9 cellular contexts compared by ENCODE assay signal in genomic region chr12:116547955-116548471, GRCh38. TPM values are rescaled to one million over a fixed set of nuclear protein-coding genes. Genes with fewer than 3 reads are reported as not detected.
DNase-seq lines count a peak whose midpoint lies in the region; ATAC-seq and TF ChIP-seq lines count a peak whose summit lies in the region.
"Had no signal": no experiment of that assay in that cellular context is flagged by ENCODE, and none has a peak within 500 bp of the region (broad histone marks: within the 10 kb centered on the region; RNA-seq: fewer than 3 reads in every experiment).

No MANE protein-coding gene starts in this region.

- no peak overlapping the region for H3K4me3 ChIP-seq in GM12865 (ENCODE audit: low read depth, low read length)

- peak; percentile 73 for DNase-seq in GM12865 (ENCODE audit: low read depth)
- peak; percentile 87 for DNase-seq in MV-4-11 (lab: John Stamatoyannopoulos, UW)
- peak; percentile 28 for DNase-seq in left ventricle myocardium superior
- no peak for DNase-seq in activated CD4-positive, alpha-beta T cell treated with anti-CD3 and anti-CD28 coated beads, Interleukin-2, amount 50 U/mL, for 48 hours
- DNase-seq in stimulated activated CD4-positive, alpha-beta T cell treated with anti-CD3 and anti-CD28 coated beads, Interleukin-4, amount 100 ng/mL, for 1 hour = no peak
- DNase-seq in T-helper 9 cell = no peak
- DNase-seq in DMS153 treated with DMSO at 0.1 percent for 48 hours (lab: John Stamatoyannopoulos, UW; ENCODE audit: unreplicated experiment) = no peak
- DNase-seq: activated T-cell treated with anti-CD3 and anti-CD28 coated beads, Interleukin-2, amount 50 U/mL, for 72 hours had no signal

- intact Hi-C loops in left ventricle myocardium superior (cut with micrococcal nuclease) = no loop called here

- ATAC-seq in GM21786 (IDR thresholded peaks at IDR 0.05; ENCODE audit: unreplicated experiment) = peak; percentile 80
- peak; percentile 62 for ATAC-seq in left ventricle myocardium superior

- TF ChIP-seq CTCF in GM12865 (IDR thresholded peaks at IDR 0.05; ENCODE audit: insufficient read depth, low read depth, low read length, missing control alignments) = no peak

RNA-seq across cellular contexts. Expression of gene MAP1LC3B2, which starts 11.2 kb away (rescaled TPM):
- 3.2 TPM for total RNA-seq in left ventricle myocardium superior

Comparison
In these comparisons a context has a peak if more than half of its experiments do, and no peak if none do; other contexts are left out.
1. DNase-seq: peak in GM12865 (single experiment), MV-4-11 (single experiment) and left ventricle myocardium superior (single experiment); none in activated CD4-positive, alpha-beta T cell treated with anti-CD3 and anti-CD28 coated beads, Interleukin-2, amount 50 U/mL, for 48 hours (0 of 2), stimulated activated CD4-positive, alpha-beta T cell treated with anti-CD3 and anti-CD28 coated beads, Interleukin-4, amount 100 ng/mL, for 1 hour (single experiment), T-helper 9 cell (single experiment) and DMS153 treated with DMSO at 0.1 percent for 48 hours (single experiment).